10 cellular contexts compared by ENCODE assay signal in genomic region chr4:145734576-145735329, GRCh38. TPM values are rescaled to one million over a fixed set of nuclear protein-coding genes. Genes with fewer than 3 reads are reported as not detected.
DNase-seq lines count a peak whose midpoint lies in the region; ATAC-seq and TF ChIP-seq lines count a peak whose summit lies in the region.
"Had no signal": no experiment of that assay in that cellular context is flagged by ENCODE, and none has a peak within 500 bp of the region (broad histone marks: within the 10 kb centered on the region; RNA-seq: fewer than 3 reads in every experiment).

No MANE protein-coding gene starts in this region.

- intact Hi-C loops in heart left ventricle (cut with DNase I) (loop anchor here in 8 of 10 donors (2.0 to 10.0 kb wide), 14 partner anchors 38 to 550 kb away; partner anchors contain the start of genes ZNF827 (in 4 of the 8), C4orf51 (in 1 of the 8), MMAA (in 1 of the 8) and OTUD4 (in 1 of the 8)), Right ventricle myocardium inferior (cut with DNase I) (loop anchor here (5.0 kb wide), 2 partner anchors 52 to 138 kb away; partner anchors contain the start of gene C4orf51), sigmoid colon (cut with DNase I) (loop anchor here (5.0 to 10.0 kb wide), 6 partner anchors 52 to 790 kb away; partner anchors contain the start of genes C4orf51, LSM6, OTUD4 and SLC10A7)

- TF ChIP-seq POLR2A in heart left ventricle (IDR thresholded peaks at IDR 0.05) (no peak), sigmoid colon (IDR thresholded peaks at IDR 0.05) (no peak)

- ATAC-seq in heart left ventricle (peak; percentile 33 to 69 (median 61)), Right ventricle myocardium inferior (no peak), HG03159 (IDR thresholded peaks at IDR 0.05; ENCODE audit: unreplicated experiment) (no peak), GM21825 (IDR thresholded peaks at IDR 0.05; ENCODE audit: unreplicated experiment) (no peak)

- H3K9me3 ChIP-seq in heart left ventricle, result no peaks in the 10 kb centered on the region
- H3K9me3 ChIP-seq in SJSA1 (replicated peaks), result no peaks in the 10 kb centered on the region
- H3K9me3 ChIP-seq in sigmoid colon, result no peaks in the 10 kb centered on the region

- peak in 4 of 5 donors; percentile 40 to 90 (median 54) for DNase-seq in heart left ventricle
- no peak for DNase-seq in Right ventricle myocardium inferior (ENCODE audit: missing footprints)
- DNase-seq in SJSA1 (ENCODE audit: low read depth in 1 of 2, low spot score in 2 of 2), result peak; percentile 97 to 98
- peak; percentile 78 for DNase-seq in fibroblast of villous mesenchyme (ENCODE audit: low read depth)
- DNase-seq in sigmoid colon, result peak; percentile 95
- DNase-seq in HUDEP-2 (lab: John Stamatoyannopoulos, UW; ENCODE audit: unreplicated experiment in 76 of 76), result no peak

- peak in 2 of 4 donors; percentile 53 to 76 for TF ChIP-seq EP300 in sigmoid colon (IDR thresholded peaks at IDR 0.05)

- H3K36me3 ChIP-seq in heart left ventricle (no peaks in the 10 kb centered on the region), SJSA1 (no peaks in the 10 kb centered on the region), sigmoid colon (no peaks in the 10 kb centered on the region)

- H3K4me3 ChIP-seq in heart left ventricle (no peak overlapping the region), SJSA1 (no peak overlapping the region), fibroblast of villous mesenchyme (ENCODE audit: low read depth, low read length) (peak overlapping the region; percentile 16), sigmoid colon (peak overlapping the region in 3 of 4 donors; percentile 59 to 63 (median 63))

- TF ChIP-seq CTCF in heart left ventricle (IDR thresholded peaks at IDR 0.05), result no peak
- TF ChIP-seq CTCF in fibroblast of villous mesenchyme (IDR thresholded peaks at IDR 0.05; ENCODE audit: insufficient read depth, low read depth, low read length), result no peak
- TF ChIP-seq CTCF in sigmoid colon (IDR thresholded peaks at IDR 0.05), result no peak

- WGBS in heart left ventricle, 4 donors, result 45 to 55% (median 53%) methylated on average over 14 of the region's 14 CpGs
- WGBS in sigmoid colon, 2 donors, result 30 to 59% methylated on average over 14 of the region's 14 CpGs

- H3K4me1 ChIP-seq in heart left ventricle (peaks cover 13 to 57% (median 46%) of the 10 kb centered on the region in 12 donors), SJSA1 (replicated peaks) (peaks cover 55% of the 10 kb centered on the region), sigmoid colon (peaks cover 0 to 55% (median 47%) of the 10 kb centered on the region in 4 donors)

- no peaks in the 10 kb centered on the region for H3K27me3 ChIP-seq in heart left ventricle
- no peaks in the 10 kb centered on the region for H3K27me3 ChIP-seq in SJSA1 (replicated peaks)
- H3K27me3 ChIP-seq in sigmoid colon, result no peaks in the 10 kb centered on the region

- peak overlapping the region; percentile 88 to 99 (median 96) for H3K27ac ChIP-seq in heart left ventricle
- peak overlapping the region; percentile 100 for H3K27ac ChIP-seq in SJSA1
- H3K27ac ChIP-seq in sigmoid colon, result peak overlapping the region; percentile 96 to 99 (median 97)

RNA-seq across cellular contexts. Expression of gene C4orf51, which starts 54.8 kb away (rescaled TPM):
- total RNA-seq in heart left ventricle (not detected), Right ventricle myocardium inferior (not detected), fibroblast of villous mesenchyme (not detected in 2 replicates), sigmoid colon (not detected)
- polyA plus RNA-seq in heart left ventricle (not detected), sigmoid colon (not detected)
- not detected in 2 replicates for total RNA-seq in SJSA1 (2014; rRNA removed; shearing (Covaris generic))
- total RNA-seq: activated naive CD4-positive, alpha-beta T cell treated with anti-CD3 and anti-CD28 coated beads, Interleukin-2, amount 50 U/mL, for 72 hours; subcutaneous adipose tissue had no signal

Comparison
In these comparisons a context has a peak if more than half of its experiments do, and no peak if none do; other contexts are left out.
1. ATAC-seq: peak in heart left ventricle (4 of 4); none in Right ventricle myocardium inferior (single experiment), HG03159 (single experiment) and GM21825 (single experiment).
2. DNase-seq: peak in heart left ventricle (4 of 5), SJSA1 (2 of 2), fibroblast of villous mesenchyme (single experiment) and sigmoid colon (single experiment); none in Right ventricle myocardium inferior (single experiment) and HUDEP-2 (0 of 76).
3. H3K4me3 ChIP-seq: peak in fibroblast of villous mesenchyme (single experiment) and sigmoid colon (3 of 4); none in heart left ventricle (0 of 12) and SJSA1 (single experiment).
4. Peak in every context shown above with its lines, with median percentiles within 50 percentile points of each other: H3K27ac ChIP-seq.